In the genomic region with DNA sequence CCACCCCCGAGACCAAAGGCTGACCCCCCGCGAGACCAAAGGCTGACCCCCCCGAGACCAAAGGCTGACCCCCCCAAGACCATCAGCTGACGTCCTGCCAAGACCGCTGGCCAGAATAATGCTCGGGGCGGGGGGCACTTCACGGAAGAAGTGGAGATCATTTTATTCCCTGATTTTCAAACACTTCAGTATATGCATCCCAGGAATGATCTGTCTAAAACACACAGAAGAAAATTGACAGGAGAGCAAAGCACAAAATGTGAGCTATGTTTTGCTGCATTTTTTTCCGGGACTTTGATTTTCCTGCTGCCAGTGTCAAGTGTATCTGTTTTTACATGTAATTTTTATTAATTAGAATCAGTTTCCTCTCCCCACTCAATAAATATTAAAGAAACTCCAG, we compare ENCODE assay signal across 22 cellular contexts.
DNase-seq lines count a peak whose midpoint lies in the region; ATAC-seq and TF ChIP-seq lines count a peak whose summit lies in the region.
"Had no signal": no experiment of that assay in that cellular context is flagged by ENCODE, and none has a peak within 500 bp of the region (broad histone marks: within the 10 kb centered on the region; RNA-seq: fewer than 3 reads in every experiment).

No MANE protein-coding gene starts in this region.

- H3K27ac ChIP-seq in BLaER1, result no peak overlapping the region
- peak overlapping the region; percentile 9; the same call in 1 of the 2 replicates for H3K27ac ChIP-seq in GM23248
- H3K27ac ChIP-seq in testis, result no peak overlapping the region
- H3K27ac ChIP-seq: esophagus muscularis mucosa, SJCRH30 had no signal

- H3K79me2 ChIP-seq in GM23248 (ENCODE audit: insufficient read depth), result peaks cover 72% of the 10 kb centered on the region

- H3K27ac Mint-ChIP-seq in chondrocyte (ENCODE audit: unreplicated experiment) (peak overlapping the region; percentile 84), nephron (peak overlapping the region in 2 of 3 experiments; percentile 49 to 85)
- H3K27ac Mint-ChIP-seq: activated CD4-positive, alpha-beta T cell treated with anti-CD3 and anti-CD28 coated beads, Interleukin-2, amount 10 ng/mL, durations not matched to agents 7 days and 5 days; activated CD8-positive, alpha-beta memory T cell treated with anti-CD3 and anti-CD28 coated beads, Interleukin-2, amount 10 ng/mL, durations not matched to agents 7 days and 5 days; activated naive CD4-positive, alpha-beta T cell treated with anti-CD3 and anti-CD28 coated beads, Interleukin-2, amount 50 U/mL, for 24 hours; activated T-helper 1 cell treated with anti-CD3 and anti-CD28 coated beads, Interleukin-12 subunit alpha, Interleukin-12 subunit beta, Interleukin-2, Interleukin-4 antibody, amounts not matched to agents 30 ng/mL and 10 ng/mL and 1 ng/mL, durations not matched to agents 14 hours and 24 hours and 36 hours; nephron progenitor cell had no signal

- peaks cover 19% of the 10 kb centered on the region; the same call in 1 of the 2 replicates for H3F3A ChIP-seq in GM23248 (ENCODE audit: insufficient read depth)

- H3K36me3 Mint-ChIP-seq in chondrocyte (ENCODE audit: low read depth) (no peaks in the 10 kb centered on the region), nephron (ENCODE audit: low read depth) (no peaks in the 10 kb centered on the region)
- H3K36me3 Mint-ChIP-seq: activated CD8-positive, alpha-beta memory T cell treated with anti-CD3 and anti-CD28 coated beads, Interleukin-2, amount 10 ng/mL, durations not matched to agents 7 days and 5 days; activated naive CD4-positive, alpha-beta T cell treated with anti-CD3 and anti-CD28 coated beads, Interleukin-2, amount 50 U/mL, for 24 hours had no signal

- TF ChIP-seq CTCF in chondrocyte (IDR thresholded peaks at IDR 0.05) (no peak), nephron (IDR thresholded peaks at IDR 0.05; ENCODE audit: unreplicated experiment in 3 of 3) (no peak), testis (IDR thresholded peaks at IDR 0.05) (no peak), BE2C (IDR thresholded peaks at IDR 0.05; ENCODE audit: low read depth, low read length) (no peak)

- H3K36me3 ChIP-seq in BLaER1 (no peaks in the 10 kb centered on the region), GM23248 (ENCODE audit: low read depth) (no peaks in the 10 kb centered on the region), testis (ENCODE audit: low read depth, missing control alignments) (no peaks in the 10 kb centered on the region), BE2C (no peaks in the 10 kb centered on the region)
- H3K36me3 ChIP-seq: esophagus muscularis mucosa, gastroesophageal sphincter, SJCRH30 had no signal

- in situ Hi-C loops in GM23248 (cut with MboI), result no loop called here

- H3K9ac ChIP-seq in BLaER1, result no peak overlapping the region
- no peak overlapping the region for H3K9ac ChIP-seq in GM23248

- WGBS in GM23248 (ENCODE audit: low coverage in 1 of 2, low lambda C conversion rate in 2 of 2, missing lambda C conversion rate in 2 of 2), 2 experiments, result 44 to 49% methylated on average over 9 to 10 of the region's 10 CpGs
- WGBS in testis, 2 donors, result 77 to 80% methylated on average over 7 of the region's 10 CpGs

- H3K27me3 ChIP-seq in BLaER1 (no peaks in the 10 kb centered on the region), GM23248 (replicated peaks; ENCODE audit: insufficient read depth) (no peaks in the 10 kb centered on the region), testis (no peaks in the 10 kb centered on the region), BE2C (no peaks in the 10 kb centered on the region)
- H3K27me3 ChIP-seq: esophagus muscularis mucosa, gastroesophageal sphincter, SJCRH30 had no signal

- DNase-seq in GM23248 (no peak), chondrocyte (ENCODE audit: low spot score) (no peak), testis (no peak), BE2C (no peak)
- no peak for DNase-seq in stimulated activated CD8-positive, alpha-beta memory T cell treated with anti-CD3 and anti-CD28 coated beads, Interleukin-4, amount 100 ng/mL, for 48 hours
- DNase-seq: activated CD4-positive, alpha-beta T cell treated with anti-CD3 and anti-CD28 coated beads, Interleukin-2, amount 10 ng/mL, durations not matched to agents 7 days and 5 days; activated CD8-positive, alpha-beta memory T cell treated with anti-CD3 and anti-CD28 coated beads, Interleukin-2, amount 10 ng/mL, durations not matched to agents 7 days and 5 days; COR-L47; effector memory CD8-positive, alpha-beta T cell; NCI-H1105; NCI-H510A treated with DMSO at 0.1 percent for 48 hours; nephron progenitor cell; SJCRH30; substantia nigra; T-helper 2 cell had no signal

- H3K27me3 Mint-ChIP-seq in chondrocyte (ENCODE audit: low read depth) (no peaks in the 10 kb centered on the region), nephron (ENCODE audit: low read depth) (peaks cover 4% of the 10 kb centered on the region)
- H3K27me3 Mint-ChIP-seq: activated CD4-positive, alpha-beta T cell treated with anti-CD3 and anti-CD28 coated beads, Interleukin-2, amount 10 ng/mL, durations not matched to agents 7 days and 5 days; activated CD8-positive, alpha-beta memory T cell treated with anti-CD3 and anti-CD28 coated beads, Interleukin-2, amount 10 ng/mL, durations not matched to agents 7 days and 5 days; activated naive CD4-positive, alpha-beta T cell treated with anti-CD3 and anti-CD28 coated beads, Interleukin-2, amount 50 U/mL, for 24 hours had no signal

- H3K4me1 ChIP-seq in BLaER1 (peaks cover 14% of the 10 kb centered on the region), GM23248 (ENCODE audit: insufficient read depth) (peaks cover 27% of the 10 kb centered on the region), testis (peaks cover 9% of the 10 kb centered on the region), BE2C (no peaks in the 10 kb centered on the region)
- H3K4me1 ChIP-seq: SJCRH30 had no signal

- no peak for ATAC-seq in HG03095 (IDR thresholded peaks at IDR 0.05; ENCODE audit: unreplicated experiment)
- ATAC-seq: effector memory CD8-positive, alpha-beta T cell; gastroesophageal sphincter had no signal

- intact Hi-C loops in testis (cut with DNase I; ENCODE audit: low total_unique reads), result no loop called here

- H4K20me1 ChIP-seq in BLaER1 (no peaks in the 10 kb centered on the region), GM23248 (ENCODE audit: insufficient read depth) (no peaks in the 10 kb centered on the region)

- H3K4me1 Mint-ChIP-seq in chondrocyte (ENCODE audit: low read depth), result peaks cover 47% of the 10 kb centered on the region
- H3K4me1 Mint-ChIP-seq in nephron, result peaks cover 46% of the 10 kb centered on the region
- H3K4me1 Mint-ChIP-seq: activated CD4-positive, alpha-beta T cell treated with anti-CD3 and anti-CD28 coated beads, Interleukin-2, amount 10 ng/mL, durations not matched to agents 7 days and 5 days; activated CD8-positive, alpha-beta memory T cell treated with anti-CD3 and anti-CD28 coated beads, Interleukin-2, amount 10 ng/mL, durations not matched to agents 7 days and 5 days; activated naive CD4-positive, alpha-beta T cell treated with anti-CD3 and anti-CD28 coated beads, Interleukin-2, amount 50 U/mL, for 24 hours had no signal

- H2AFZ ChIP-seq in GM23248, result no peak overlapping the region

- H3K4me3 Mint-ChIP-seq in chondrocyte (ENCODE audit: unreplicated experiment) (no peak overlapping the region), nephron (no peak overlapping the region)
- H3K4me3 Mint-ChIP-seq: activated CD4-positive, alpha-beta T cell treated with anti-CD3 and anti-CD28 coated beads, Interleukin-2, amount 10 ng/mL, durations not matched to agents 7 days and 5 days; activated CD8-positive, alpha-beta memory T cell treated with anti-CD3 and anti-CD28 coated beads, Interleukin-2, amount 10 ng/mL, durations not matched to agents 7 days and 5 days; activated naive CD4-positive, alpha-beta T cell treated with anti-CD3 and anti-CD28 coated beads, Interleukin-2, amount 50 U/mL, for 24 hours; activated T-helper 1 cell treated with anti-CD3 and anti-CD28 coated beads, Interleukin-12 subunit alpha, Interleukin-12 subunit beta, Interleukin-2, Interleukin-4 antibody, amounts not matched to agents 30 ng/mL and 10 ng/mL and 1 ng/mL, durations not matched to agents 14 hours and 24 hours and 36 hours; effector memory CD8-positive, alpha-beta T cell; nephron progenitor cell had no signal

- H3K9me3 Mint-ChIP-seq in chondrocyte (ENCODE audit: low read depth) (peaks cover 6% of the 10 kb centered on the region), nephron (peaks cover 5% of the 10 kb centered on the region)
- H3K9me3 Mint-ChIP-seq: activated CD4-positive, alpha-beta T cell treated with anti-CD3 and anti-CD28 coated beads, Interleukin-2, amount 10 ng/mL, durations not matched to agents 7 days and 5 days; activated naive CD4-positive, alpha-beta T cell treated with anti-CD3 and anti-CD28 coated beads, Interleukin-2, amount 50 U/mL, for 24 hours; activated T-helper 1 cell treated with anti-CD3 and anti-CD28 coated beads, Interleukin-12 subunit alpha, Interleukin-12 subunit beta, Interleukin-2, Interleukin-4 antibody, amounts not matched to agents 30 ng/mL and 10 ng/mL and 1 ng/mL, durations not matched to agents 14 hours and 24 hours and 36 hours; effector memory CD8-positive, alpha-beta T cell had no signal

- no peaks in the 10 kb centered on the region for H3K9me3 ChIP-seq in BLaER1
- H3K9me3 ChIP-seq in GM23248 (ENCODE audit: low read depth), result no peaks in the 10 kb centered on the region
- no peaks in the 10 kb centered on the region for H3K9me3 ChIP-seq in testis
- H3K9me3 ChIP-seq in BE2C, result no peaks in the 10 kb centered on the region
- H3K9me3 ChIP-seq: esophagus muscularis mucosa, gastroesophageal sphincter, SJCRH30 had no signal

- no peaks in the 10 kb centered on the region for H3K9me2 ChIP-seq in GM23248 (ENCODE audit: insufficient read depth)

- H3K4me2 ChIP-seq in BLaER1, result peak overlapping the region; percentile 33
- H3K4me2 ChIP-seq in GM23248 (ENCODE audit: unreplicated experiment), result no peak overlapping the region

- no peak overlapping the region for H3K4me3 ChIP-seq in BLaER1
- H3K4me3 ChIP-seq in GM23248, result no peak overlapping the region
- no peak overlapping the region for H3K4me3 ChIP-seq in testis
- H3K4me3 ChIP-seq in BE2C (ENCODE audit: low read depth, low read length), result no peak overlapping the region
- H3K4me3 ChIP-seq: esophagus muscularis mucosa, gastroesophageal sphincter, SJCRH30 had no signal

- no peak for TF ChIP-seq POLR2A in testis (IDR thresholded peaks at IDR 0.05)
